Comparison of ENCODE assay signal across 20 cellular contexts in genomic region chr1:206419250-206419649, GRCh38. TPM values are rescaled to one million over a fixed set of nuclear protein-coding genes. Genes with fewer than 3 reads are reported as not detected.
A peak's percentile ranks its signal among the peaks of the same experiment; 100 is the strongest.
DNase-seq lines count a peak whose midpoint lies in the region; ATAC-seq and TF ChIP-seq lines count a peak whose summit lies in the region.
"Had no signal": no experiment of that assay in that cellular context is flagged by ENCODE, and none has a peak within 500 bp of the region (broad histone marks: within the 10 kb centered on the region; RNA-seq: fewer than 3 reads in every experiment).

No MANE protein-coding gene starts in this region.

- no peak overlapping the region for H2BK5ac ChIP-seq in trophoblast cell (ENCODE audit: low read depth, low read length, poor library complexity)

- H3K9ac ChIP-seq in trophoblast cell (ENCODE audit: low read length), result no peak overlapping the region
- H3K9ac ChIP-seq: KMS-11 had no signal

- intact Hi-C loops in dendritic cell treated with granulocyte-macrophage colony-stimulating factor and Interleukin-4, amounts not matched to agents 40 ng/mL and 50 ng/mL, for 4 days (cut with micrococcal nuclease), result no loop called here
- intact Hi-C loops in ovary (cut with DNase I), result no loop called here

- H3K4me3 ChIP-seq in GM23338, result no peak overlapping the region
- no peak overlapping the region for H3K4me3 ChIP-seq in trophoblast cell (ENCODE audit: low read depth, low read length)
- no peak overlapping the region for H3K4me3 ChIP-seq in ovary
- H3K4me3 ChIP-seq: HAP-1 had no signal

- no peaks in the 10 kb centered on the region for H3K4me1 ChIP-seq in GM23338 (ENCODE audit: insufficient read depth)
- H3K4me1 ChIP-seq in trophoblast cell (ENCODE audit: control insufficient read depth in 1 of 2, insufficient read depth in 2 of 2, low read length in 2 of 2), result peaks cover 11 to 13% of the 10 kb centered on the region in 2 experiments
- no peaks in the 10 kb centered on the region for H3K4me1 ChIP-seq in ovary (ENCODE audit: insufficient read depth)
- H3K4me1 ChIP-seq: HAP-1 had no signal

- H4K8ac ChIP-seq in trophoblast cell (ENCODE audit: low read depth, low read length), result no peak overlapping the region

- no peaks in the 10 kb centered on the region for H3K27me3 Mint-ChIP-seq in GM23338 (ENCODE audit: insufficient read depth, low read depth, poor library complexity)
- H3K27me3 Mint-ChIP-seq in dendritic cell treated with granulocyte-macrophage colony-stimulating factor and Interleukin-4, amounts not matched to agents 40 ng/mL and 50 ng/mL, for 4 days, result no peaks in the 10 kb centered on the region
- H3K27me3 Mint-ChIP-seq: CD4-positive, CD25-positive, alpha-beta regulatory T cell; progenitor cell of endocrine pancreas; T-cell had no signal

- DNase-seq in GM23338 (ENCODE audit: low spot score) (peak; percentile 8), OCI-M1 (lab: John Stamatoyannopoulos, UW) (peak; percentile 37), trophoblast cell (peak; percentile 74 to 79), NCI-H1092 treated with DMSO at 0.1 percent for 48 hours (lab: John Stamatoyannopoulos, UW) (no peak), AG08396 (ENCODE audit: low spot score) (no peak), NCI-H345 (lab: John Stamatoyannopoulos, UW) (no peak), ovary (no peak)
- DNase-seq: CD4-positive, CD25-positive, alpha-beta regulatory T cell; cerebellar nuclear complex; glutamatergic neuron; kidney glomerular epithelial cell; NCI-H146; NCI-H510A treated with DMSO at 0.1 percent for 48 hours; T-cell had no signal

- TF ChIP-seq CTCF in GM23338 (conservative IDR thresholded peaks at IDR 0.05; ENCODE audit: low read depth in 2 of 2) (no peak), ovary (IDR thresholded peaks at IDR 0.05) (no peak)

- H4K91ac ChIP-seq in trophoblast cell (ENCODE audit: low read depth, low read length), result no peak overlapping the region

- TF ChIP-seq EP300 in ovary (IDR thresholded peaks at IDR 0.05), result no peak

- H3K36me3 Mint-ChIP-seq in GM23338 (ENCODE audit: low read depth), result peaks cover 23% of the 10 kb centered on the region
- peaks cover 100% of the 10 kb centered on the region for H3K36me3 Mint-ChIP-seq in dendritic cell treated with granulocyte-macrophage colony-stimulating factor and Interleukin-4, amounts not matched to agents 40 ng/mL and 50 ng/mL, for 4 days (ENCODE audit: low read depth)

- no CpG with 5 or more reads among the region's 2 CpGs for WGBS in trophoblast cell (ENCODE audit: extremely low coverage, insufficient coverage, insufficient read length)
- 94 to 97% (median 96%) methylated on average over 2 of the region's 2 CpGs for WGBS in ovary, 3 donors

- H2BK12ac ChIP-seq in trophoblast cell (ENCODE audit: low read length), result no peak overlapping the region

- H3K27ac ChIP-seq in GM23338 (ENCODE audit: low read depth) (no peak overlapping the region), trophoblast cell (ENCODE audit: low read depth, low read length) (no peak overlapping the region), ovary (no peak overlapping the region)
- H3K27ac ChIP-seq: KMS-11 had no signal

- no peak overlapping the region for H2BK120ac ChIP-seq in trophoblast cell (ENCODE audit: insufficient read depth, low read length, poor library complexity)

- H3K9me2 ChIP-seq in GM23338 (ENCODE audit: insufficient read depth), result no peaks in the 10 kb centered on the region

- ATAC-seq in GM23338, result peak; percentile 67
- ATAC-seq: activated naive CD4-positive, alpha-beta T cell treated with anti-CD3 and anti-CD28 coated beads, Interleukin-2, amount 50 U/mL, for 72 hours; Panc1; T-cell had no signal

- H3K9me3 ChIP-seq in trophoblast cell (ENCODE audit: insufficient read depth, low read depth, low read length), result no peaks in the 10 kb centered on the region
- H3K9me3 ChIP-seq in ovary, result no peaks in the 10 kb centered on the region
- H3K9me3 ChIP-seq: HAP-1 had no signal

- H3K27me3 ChIP-seq in GM23338 (ENCODE audit: insufficient read depth) (no peaks in the 10 kb centered on the region), trophoblast cell (ENCODE audit: insufficient read depth, low read length) (no peaks in the 10 kb centered on the region), ovary (no peaks in the 10 kb centered on the region)

- no peaks in the 10 kb centered on the region for H3F3A ChIP-seq in GM23338 (replicated peaks; ENCODE audit: low read depth)

- no peaks in the 10 kb centered on the region for H3K9me3 Mint-ChIP-seq in GM23338
- H3K9me3 Mint-ChIP-seq in dendritic cell treated with granulocyte-macrophage colony-stimulating factor and Interleukin-4, amounts not matched to agents 40 ng/mL and 50 ng/mL, for 4 days, result no peaks in the 10 kb centered on the region
- H3K9me3 Mint-ChIP-seq: activated naive CD4-positive, alpha-beta T cell treated with anti-CD3 and anti-CD28 coated beads, Interleukin-2, amount 50 U/mL, for 72 hours; CD4-positive, CD25-positive, alpha-beta regulatory T cell; T-cell had no signal

- H3K18ac ChIP-seq in trophoblast cell (ENCODE audit: low read length), result no peak overlapping the region

- no peaks in the 10 kb centered on the region for H3K4me1 Mint-ChIP-seq in GM23338
- peaks cover 9% of the 10 kb centered on the region for H3K4me1 Mint-ChIP-seq in dendritic cell treated with granulocyte-macrophage colony-stimulating factor and Interleukin-4, amounts not matched to agents 40 ng/mL and 50 ng/mL, for 4 days (ENCODE audit: low read depth)
- H3K4me1 Mint-ChIP-seq: CD4-positive, CD25-positive, alpha-beta regulatory T cell; T-cell had no signal

- no peak overlapping the region for H3K23ac ChIP-seq in trophoblast cell (ENCODE audit: low read length)

- H3K14ac ChIP-seq in trophoblast cell (ENCODE audit: low read length), result no peak overlapping the region

- no peaks in the 10 kb centered on the region for H3K79me2 ChIP-seq in GM23338 (replicated peaks; ENCODE audit: insufficient read depth)
- H3K79me2 ChIP-seq in trophoblast cell (ENCODE audit: control insufficient read depth, insufficient read depth, low read length, poor library complexity), result no peaks in the 10 kb centered on the region

- H4K12ac ChIP-seq in trophoblast cell (ENCODE audit: low read depth, low read length), result no peak overlapping the region

- H3K4me2 ChIP-seq in GM23338, result no peak overlapping the region
- H3K4me2 ChIP-seq in trophoblast cell (ENCODE audit: low read length), result no peak overlapping the region
- H3K4me2 ChIP-seq: KMS-11 had no signal

- no peak for TF ChIP-seq POLR2A in ovary (IDR thresholded peaks at IDR 0.05)

- peak overlapping the region; percentile 39; the same call in 1 of the 2 replicates for H3K27ac Mint-ChIP-seq in GM23338
- peak overlapping the region; percentile 67 for H3K27ac Mint-ChIP-seq in dendritic cell treated with granulocyte-macrophage colony-stimulating factor and Interleukin-4, amounts not matched to agents 40 ng/mL and 50 ng/mL, for 4 days
- H3K27ac Mint-ChIP-seq: progenitor cell of endocrine pancreas, T-cell had no signal

- H2AK5ac ChIP-seq in trophoblast cell (ENCODE audit: low read length), result no peak overlapping the region

- 0 out of 2 replicates have a peak, but pooled peaks cover 8% of the 10 kb centered on the region for H3K36me3 ChIP-seq in GM23338 (ENCODE audit: insufficient read depth)
- peaks cover 1 to 7% of the 10 kb centered on the region in 2 experiments for H3K36me3 ChIP-seq in trophoblast cell (ENCODE audit: control insufficient read depth in 1 of 2, insufficient read depth in 2 of 2, low read length in 2 of 2)
- H3K36me3 ChIP-seq in ovary, result no peaks in the 10 kb centered on the region

- no peaks in the 10 kb centered on the region for H4K20me1 ChIP-seq in GM23338 (replicated peaks; ENCODE audit: insufficient read depth)

- no peaks in the 10 kb centered on the region for H3K79me1 ChIP-seq in trophoblast cell (ENCODE audit: low read length)

- no peak overlapping the region for H2AFZ ChIP-seq in GM23338
- H2AFZ ChIP-seq in trophoblast cell (ENCODE audit: insufficient read depth, low read length, poor library complexity), result no peak overlapping the region

- H3K4ac ChIP-seq in trophoblast cell (ENCODE audit: low read depth, low read length), result no peak overlapping the region

- H3K4me3 Mint-ChIP-seq in GM23338, result no peak overlapping the region
- no peak overlapping the region for H3K4me3 Mint-ChIP-seq in dendritic cell treated with granulocyte-macrophage colony-stimulating factor and Interleukin-4, amounts not matched to agents 40 ng/mL and 50 ng/mL, for 4 days
- H3K4me3 Mint-ChIP-seq: CD4-positive, CD25-positive, alpha-beta regulatory T cell; T-cell had no signal

TF ChIP-seq in GM23338, 12 proteins besides CTCF, POLR2A, EP300 and RAD21:
- TF ChIP-seq NANOG (IDR thresholded peaks at IDR 0.05; ENCODE audit: borderline replicate concordance) (no peak), JUNB (IDR thresholded peaks at IDR 0.05; ENCODE audit: unreplicated experiment) (no peak), CREB1 (CRISPR knock-in tag; IDR thresholded peaks at IDR 0.05; ENCODE audit: low read depth) (no peak), ZNF331 (CRISPR knock-in tag; IDR thresholded peaks at IDR 0.05; ENCODE audit: low read depth) (no peak), EZH2phosphoT487 (IDR thresholded peaks at IDR 0.05; ENCODE audit: unreplicated experiment) (no peak)

RNA-seq across cellular contexts. Expression of gene IKBKE, which starts 51.0 kb away (rescaled TPM):
- total RNA-seq in GM23338 (2014; rRNA removed; shearing (Covaris generic)), result 7.1 and 11.1 TPM in 2 replicates
- polyA plus RNA-seq in GM23338 (2016; fragmentation: Nextera tagmentation; extraction: Ambion mirVana), result 3.3 and 4.8 TPM in 2 replicates
- 3.0 and 3.3 TPM in 2 replicates for polyA plus RNA-seq in trophoblast cell (2013)
- 1 to 10 TPM in 6 of 7 donors, under 1 TPM in 1; 0.86 to 3.9 (median 2.6) TPM for total RNA-seq in ovary
- polyA plus RNA-seq in ovary, result 1 to 10 TPM; 1.2 to 1.3 TPM

Comparison
In these comparisons a context has a peak if more than half of its experiments do, and no peak if none do; other contexts are left out.
1. DNase-seq: peak in GM23338 (single experiment), OCI-M1 (single experiment) and trophoblast cell (2 of 2); none in NCI-H1092 treated with DMSO at 0.1 percent for 48 hours (single experiment), AG08396 (single experiment), NCI-H345 (single experiment) and ovary (0 of 5).